ENCODE assay signal across 18 cellular contexts in genomic region chr19:27796073-27796472, GRCh38.
DNase-seq lines count a peak whose midpoint lies in the region; ATAC-seq and TF ChIP-seq lines count a peak whose summit lies in the region.
"Had no signal": no experiment of that assay in that cellular context is flagged by ENCODE, and none has a peak within 500 bp of the region (broad histone marks: within the 10 kb centered on the region; RNA-seq: fewer than 3 reads in every experiment).

No MANE protein-coding gene starts in this region.

- CTCF ChIA-PET in OCI-LY7 (lab: Charles Lee; ENCODE audit: unreplicated experiment), result no interaction called here
- CTCF ChIA-PET in naive thymus-derived CD4-positive, alpha-beta T cell (lab: Charles Lee), result no interaction called here

- H3K4me1 ChIP-seq in BLaER1 treated with 17β-estradiol and CSF1 and Interleukin-3, amounts not matched to agents 10 nM and 100 nM, result peaks cover 18 to 31% (median 25%) of the 10 kb centered on the region in 10 experiments
- H3K4me1 ChIP-seq in OCI-LY7 (ENCODE audit: insufficient read depth, low read length, poor library complexity, severe bottlenecking), result peaks cover 12% of the 10 kb centered on the region
- peaks cover 15 to 18% of the 10 kb centered on the region in 2 donors for H3K4me1 ChIP-seq in naive thymus-derived CD4-positive, alpha-beta T cell (ENCODE audit: control insufficient read depth in 2 of 2, insufficient read depth in 2 of 2, low read length in 2 of 2)

- no peaks in the 10 kb centered on the region for H3K9me2 ChIP-seq in OCI-LY7 (ENCODE audit: insufficient read depth, low read length)

- POLR2A ChIA-PET in OCI-LY7 (lab: Charles Lee), result no interaction called here
- POLR2A ChIA-PET in naive thymus-derived CD4-positive, alpha-beta T cell (lab: Charles Lee), result no interaction called here

- H3K4me3 ChIP-seq in BLaER1 treated with 17β-estradiol and CSF1 and Interleukin-3, amounts not matched to agents 10 nM and 100 nM, result no peak overlapping the region
- peak overlapping the region; percentile 84 for H3K4me3 ChIP-seq in OCI-LY7 (ENCODE audit: low read depth, low read length, poor library complexity, severe bottlenecking)
- no peak overlapping the region for H3K4me3 ChIP-seq in naive thymus-derived CD4-positive, alpha-beta T cell (ENCODE audit: low read length)
- H3K4me3 ChIP-seq: heart left ventricle, upper lobe of right lung had no signal

- no peak for TF ChIP-seq CTCF in OCI-LY7 (conservative IDR thresholded peaks at IDR 0.05; ENCODE audit: low read length)

- peak overlapping the region; percentile 28 for H3K4me3 Mint-ChIP-seq in T-helper 1 cell treated with Interleukin-12 subunit alpha and Interleukin-12 subunit beta and Interleukin-4 antibody, amounts not matched to agents 30 μg/mL and 1 μg/mL, for 36 hours
- peak overlapping the region in 7 of 10 donors; percentile 33 to 72 (median 56) for H3K4me3 Mint-ChIP-seq in naive thymus-derived CD4-positive, alpha-beta T cell

- H3K36me3 ChIP-seq in BLaER1 treated with 17β-estradiol and CSF1 and Interleukin-3, amounts not matched to agents 10 nM and 100 nM, result peaks cover 30 to 62% (median 49%) of the 10 kb centered on the region in 11 experiments
- H3K36me3 ChIP-seq in OCI-LY7 (ENCODE audit: insufficient read depth, low read length), result peaks cover 65% of the 10 kb centered on the region
- peaks cover 0 to 11% (median 0%) of the 10 kb centered on the region in 3 experiments for H3K36me3 ChIP-seq in naive thymus-derived CD4-positive, alpha-beta T cell (ENCODE audit: control insufficient read depth in 2 of 3, insufficient read depth in 3 of 3, low read length in 3 of 3)

- intact Hi-C loops in OCI-LY7 (cut with micrococcal nuclease; ENCODE audit: unreplicated experiment), result no loop called here
- intact Hi-C loops in naive thymus-derived CD4-positive, alpha-beta T cell (cut with micrococcal nuclease), result loop anchor here in 1 of 2 donors (10.0 kb wide), 1 partner anchor 1809 kb away; the partner anchor contains the start of gene POP4

- DNase-seq in T-helper 1 cell (no peak), OCI-LY7 (ENCODE audit: low spot score) (no peak)
- no peak for DNase-seq in naive thymus-derived CD4-positive, alpha-beta T cell
- DNase-seq in activated CD4-positive, CD25-positive, alpha-beta regulatory T cell (lab: John Stamatoyannopoulos, UW), result no peak
- DNase-seq: GF-D8; heart left ventricle; midbrain; NCI-H1436 treated with DMSO at 0.1 percent for 48 hours; NCI-H524 treated with DMSO at 0.1 percent for 48 hours; stimulated activated CD4-positive, alpha-beta T cell treated with anti-CD3 and anti-CD28 coated beads, Interleukin-4, amount 100 ng/mL, for 4 hours; upper lobe of right lung had no signal

- BruUV-seq in OCI-LY7 (replicated peaks; lab: Mats Ljungman, UMichigan), result no TSS peak

- ATAC-seq in naive thymus-derived CD4-positive, alpha-beta T cell, result no peak
- ATAC-seq in HG03521 (IDR thresholded peaks at IDR 0.05; ENCODE audit: unreplicated experiment) (no peak), HG02763 (IDR thresholded peaks at IDR 0.05; ENCODE audit: unreplicated experiment) (no peak)
- ATAC-seq: heart left ventricle, left lobe of liver, upper lobe of right lung had no signal

- peaks cover 78% of the 10 kb centered on the region for H3K79me2 ChIP-seq in OCI-LY7 (ENCODE audit: insufficient read depth, low read depth, low read length)

- H3K27me3 ChIP-seq in BLaER1 treated with 17β-estradiol and CSF1 and Interleukin-3, amounts not matched to agents 10 nM and 100 nM, result no peaks in the 10 kb centered on the region
- no peaks in the 10 kb centered on the region for H3K27me3 ChIP-seq in naive thymus-derived CD4-positive, alpha-beta T cell (ENCODE audit: control insufficient read depth in 2 of 2, insufficient read depth in 2 of 2, low read length in 2 of 2)
- H3K27me3 ChIP-seq: heart left ventricle, upper lobe of right lung had no signal

- no peak overlapping the region for H2AFZ ChIP-seq in OCI-LY7 (ENCODE audit: low read length)

- H3K9me3 Mint-ChIP-seq in T-helper 1 cell treated with Interleukin-12 subunit alpha and Interleukin-12 subunit beta and Interleukin-4 antibody, amounts not matched to agents 30 μg/mL and 1 μg/mL, for 36 hours, result no peaks in the 10 kb centered on the region
- H3K9me3 Mint-ChIP-seq in naive thymus-derived CD4-positive, alpha-beta T cell, result peaks cover 0 to 1% (median 0%) of the 10 kb centered on the region in 11 donors
- H3K9me3 Mint-ChIP-seq: IgD-negative memory B cell had no signal

- peaks cover 16% of the 10 kb centered on the region for H3K4me1 Mint-ChIP-seq in T-helper 1 cell treated with Interleukin-12 subunit alpha and Interleukin-12 subunit beta and Interleukin-4 antibody, amounts not matched to agents 30 μg/mL and 1 μg/mL, for 36 hours (ENCODE audit: low read depth)
- peaks cover 19 to 47% (median 30%) of the 10 kb centered on the region in 7 donors for H3K4me1 Mint-ChIP-seq in naive thymus-derived CD4-positive, alpha-beta T cell

- peak overlapping the region in 8 of 11 experiments; percentile 91 to 97 (median 96); a peak in 12 of 22 replicates for H3K4me2 ChIP-seq in BLaER1 treated with 17β-estradiol and CSF1 and Interleukin-3, amounts not matched to agents 10 nM and 100 nM
- H3K4me2 ChIP-seq in OCI-LY7 (ENCODE audit: low read length), result peak overlapping the region; percentile 78; the same call in 1 of the 2 replicates

- peaks cover 0 to 8% (median 7%) of the 10 kb centered on the region in 11 experiments; a peak in 13 of 22 replicates for H3K9me3 ChIP-seq in BLaER1 treated with 17β-estradiol and CSF1 and Interleukin-3, amounts not matched to agents 10 nM and 100 nM (replicated peaks in 1 of 11)
- H3K9me3 ChIP-seq in OCI-LY7 (ENCODE audit: low read length), result peaks cover 8% of the 10 kb centered on the region; the same call in 1 of the 2 replicates
- H3K9me3 ChIP-seq in naive thymus-derived CD4-positive, alpha-beta T cell (ENCODE audit: control insufficient read depth in 2 of 3, low read length in 3 of 3), result no peaks in the 10 kb centered on the region
- H3K9me3 ChIP-seq: heart left ventricle, upper lobe of right lung had no signal

- H3K9ac ChIP-seq in BLaER1 treated with 17β-estradiol and CSF1 and Interleukin-3, amounts not matched to agents 10 nM and 100 nM, result no peak overlapping the region

- H3K27ac ChIP-seq in BLaER1 treated with 17β-estradiol and CSF1 and Interleukin-3, amounts not matched to agents 10 nM and 100 nM, result no peak overlapping the region
- H3K27ac ChIP-seq in OCI-LY7 (ENCODE audit: low read depth, low read length, poor library complexity, severe bottlenecking), result no peak overlapping the region
- H3K27ac ChIP-seq in naive thymus-derived CD4-positive, alpha-beta T cell (ENCODE audit: low read depth, low read length), result no peak overlapping the region
- H3K27ac ChIP-seq: heart left ventricle, upper lobe of right lung had no signal

- peaks cover 24% of the 10 kb centered on the region for H3K36me3 Mint-ChIP-seq in T-helper 1 cell treated with Interleukin-12 subunit alpha and Interleukin-12 subunit beta and Interleukin-4 antibody, amounts not matched to agents 30 μg/mL and 1 μg/mL, for 36 hours (ENCODE audit: low read depth)
- H3K36me3 Mint-ChIP-seq in naive thymus-derived CD4-positive, alpha-beta T cell, result peaks cover 5 to 28% (median 21%) of the 10 kb centered on the region in 5 donors

- H3K27me3 Mint-ChIP-seq in T-helper 1 cell treated with Interleukin-12 subunit alpha and Interleukin-12 subunit beta and Interleukin-4 antibody, amounts not matched to agents 30 μg/mL and 1 μg/mL, for 36 hours (ENCODE audit: low read depth), result no peaks in the 10 kb centered on the region
- no peaks in the 10 kb centered on the region for H3K27me3 Mint-ChIP-seq in naive thymus-derived CD4-positive, alpha-beta T cell
- H3K27me3 Mint-ChIP-seq: B cell, IgD-negative memory B cell had no signal

- no peak overlapping the region for H3K27ac Mint-ChIP-seq in T-helper 1 cell treated with Interleukin-12 subunit alpha and Interleukin-12 subunit beta and Interleukin-4 antibody, amounts not matched to agents 30 μg/mL and 1 μg/mL, for 36 hours
- peak overlapping the region in 2 of 9 donors; percentile 56 to 63 for H3K27ac Mint-ChIP-seq in naive thymus-derived CD4-positive, alpha-beta T cell
- H3K27ac Mint-ChIP-seq: B cell had no signal

- peaks cover 31 to 69% (median 45%) of the 10 kb centered on the region in 11 experiments; a peak in 21 of 22 replicates for H4K20me1 ChIP-seq in BLaER1 treated with 17β-estradiol and CSF1 and Interleukin-3, amounts not matched to agents 10 nM and 100 nM
- peaks cover 12% of the 10 kb centered on the region for H4K20me1 ChIP-seq in OCI-LY7 (ENCODE audit: insufficient read depth, low read length)
